In genomic region chr11:17580271-17580670, GRCh38 we compare ENCODE assay signal across 29 cellular contexts. TPM values are rescaled to one million over a fixed set of nuclear protein-coding genes. Genes with fewer than 3 reads are reported as not detected.
"Had no signal": no experiment of that assay in that cellular context is flagged by ENCODE, and none has a peak within 500 bp of the region (broad histone marks: within the 10 kb centered on the region; RNA-seq: fewer than 3 reads in every experiment).

No MANE protein-coding gene starts in this region.

- ATAC-seq: heart right ventricle; left colon; left ventricle myocardium superior; lower lobe of right lung; naive thymus-derived CD8-positive, alpha-beta T cell; sciatic nerve; stimulated activated effector memory CD8-positive, alpha-beta T cell treated with anti-CD3 and anti-CD28 coated beads, Interleukin-12 subunit alpha, Interleukin-12 subunit beta, amount 100 ng/mL, for 72 hours; stimulated activated naive CD8-positive, alpha-beta T cell treated with anti-CD3 and anti-CD28 coated beads, Interleukin-15, Interleukin-2, amounts not matched to agents 100 U/mL and 50 U/mL, for 24 hours; upper lobe of right lung had no signal

- H3K36me3 Mint-ChIP-seq: naive thymus-derived CD8-positive, alpha-beta T cell; stimulated activated effector memory CD8-positive, alpha-beta T cell treated with anti-CD3 and anti-CD28 coated beads, Interleukin-12 subunit alpha, Interleukin-12 subunit beta, amount 100 ng/mL, for 72 hours had no signal

- H3K4me3 ChIP-seq: esophagus squamous epithelium, heart right ventricle, lower lobe of right lung, smooth muscle cell, transverse colon, upper lobe of right lung, uterus had no signal

- H3K27ac ChIP-seq: esophagus squamous epithelium, heart right ventricle, lower lobe of right lung, neutrophil, parathyroid adenoma, transverse colon, upper lobe of right lung, uterus had no signal

- H3K9me3 Mint-ChIP-seq: dendritic cell treated with granulocyte-macrophage colony-stimulating factor and Interleukin-4, amounts not matched to agents 40 ng/mL and 50 ng/mL, for 4 days; naive thymus-derived CD8-positive, alpha-beta T cell; neural crest cell; stimulated activated effector memory CD8-positive, alpha-beta T cell treated with anti-CD3 and anti-CD28 coated beads, Interleukin-12 subunit alpha, Interleukin-12 subunit beta, amount 100 ng/mL, for 72 hours had no signal

- H3K9me3 ChIP-seq: esophagus squamous epithelium, lower lobe of right lung, neutrophil, transverse colon, upper lobe of right lung, uterus had no signal

- H3K4me2 ChIP-seq: smooth muscle cell had no signal

- H3K4me1 Mint-ChIP-seq: naive thymus-derived CD8-positive, alpha-beta T cell; neural crest cell; stimulated activated effector memory CD8-positive, alpha-beta T cell treated with anti-CD3 and anti-CD28 coated beads, Interleukin-12 subunit alpha, Interleukin-12 subunit beta, amount 100 ng/mL, for 72 hours had no signal

- H3K4me3 Mint-ChIP-seq: dendritic cell treated with granulocyte-macrophage colony-stimulating factor and Interleukin-4, amounts not matched to agents 40 ng/mL and 50 ng/mL, for 4 days; naive thymus-derived CD8-positive, alpha-beta T cell; neural crest cell; stimulated activated effector memory CD8-positive, alpha-beta T cell treated with anti-CD3 and anti-CD28 coated beads, Interleukin-12 subunit alpha, Interleukin-12 subunit beta, amount 100 ng/mL, for 72 hours had no signal

- H3K79me2 ChIP-seq: parathyroid adenoma had no signal

- H3K36me3 ChIP-seq: esophagus squamous epithelium, heart right ventricle, lower lobe of right lung, neutrophil, transverse colon, upper lobe of right lung, uterus had no signal

- H3K4me1 ChIP-seq: esophagus squamous epithelium, heart right ventricle, lower lobe of right lung, parathyroid adenoma, transverse colon, upper lobe of right lung, uterus had no signal

- DNase-seq: effector memory CD4-positive, alpha-beta T cell; erythroblast; esophagus squamous epithelium; foreskin melanocyte; glutamatergic neuron; heart right ventricle; hippocampal formation; kidney glomerular epithelial cell; left colon; left ventricle myocardium superior; lower lobe of right lung; stimulated activated CD4-positive, alpha-beta T cell treated with anti-CD3 and anti-CD28 coated beads, Interleukin-2, amount 100 ng/mL, for 24 hours; stimulated activated CD4-positive, alpha-beta T cell treated with anti-CD3 and anti-CD28 coated beads, Interleukin-4, amount 100 ng/mL, for 24 hours; stimulated activated naive CD8-positive, alpha-beta T cell treated with anti-CD3 and anti-CD28 coated beads, Interleukin-15, Interleukin-2, amounts not matched to agents 100 U/mL and 50 U/mL, for 24 hours; transverse colon; upper lobe of right lung; uterus had no signal

- H3K27ac Mint-ChIP-seq: dendritic cell treated with granulocyte-macrophage colony-stimulating factor and Interleukin-4, amounts not matched to agents 40 ng/mL and 50 ng/mL, for 4 days; naive thymus-derived CD8-positive, alpha-beta T cell; progenitor cell of endocrine pancreas; stimulated activated effector memory CD8-positive, alpha-beta T cell treated with anti-CD3 and anti-CD28 coated beads, Interleukin-12 subunit alpha, Interleukin-12 subunit beta, amount 100 ng/mL, for 72 hours had no signal

- H3K27me3 ChIP-seq: upper lobe of right lung, uterus had no signal

- H2AFZ ChIP-seq: parathyroid adenoma had no signal

RNA-seq across cellular contexts. Expression of gene OTOG, which starts 33.2 kb away (rescaled TPM):
- total RNA-seq: esophagus squamous epithelium; heart right ventricle; left colon; left ventricle myocardium superior; lower lobe of right lung; mesenteric fat pad; naive thymus-derived CD8-positive, alpha-beta T cell; neural crest cell; omental fat pad; sciatic nerve; smooth muscle cell; transverse colon; upper lobe of right lung had no signal

RNA-seq across cellular contexts. Expression of gene USH1C, which starts 36.1 kb away (rescaled TPM):
- total RNA-seq: esophagus squamous epithelium; myocyte; naive thymus-derived CD8-positive, alpha-beta T cell; neural crest cell; sciatic nerve; smooth muscle cell; upper lobe of right lung had no signal
